Comparison of ENCODE assay signal across 29 cellular contexts in the genomic region with DNA sequence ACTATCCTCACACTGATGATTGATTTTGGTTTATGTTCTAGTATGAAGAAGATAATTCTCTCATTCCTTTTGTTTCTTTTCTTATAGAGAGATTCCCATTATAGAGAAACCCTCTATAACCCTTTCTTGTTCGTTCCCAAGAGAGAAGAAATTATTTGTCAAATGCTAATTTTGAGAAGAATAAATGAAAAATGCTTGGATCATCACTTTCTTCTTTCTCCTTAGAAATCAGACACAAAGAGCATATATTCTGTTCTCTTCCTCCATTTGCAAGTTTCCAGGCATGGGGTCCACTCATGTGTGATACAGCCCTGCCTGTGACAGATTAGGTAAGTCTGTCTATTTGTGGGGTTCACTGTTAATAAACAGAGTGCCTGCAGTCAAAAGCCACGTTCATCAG.
"Had no signal": no experiment of that assay in that cellular context is flagged by ENCODE, and none has a peak within 500 bp of the region (broad histone marks: within the 10 kb centered on the region; RNA-seq: fewer than 3 reads in every experiment).

No MANE protein-coding gene starts in this region.

- H3K27me3 ChIP-seq: colonic mucosa, dorsolateral prefrontal cortex, esophagus muscularis mucosa, esophagus squamous epithelium, foreskin keratinocyte, gastrocnemius medialis, gastroesophageal sphincter, heart left ventricle, heart right ventricle, hepatocyte had no signal

- H3K9me3 ChIP-seq: colonic mucosa, esophagus muscularis mucosa, esophagus squamous epithelium, gastrocnemius medialis, gastroesophageal sphincter had no signal

- DNase-seq: colonic mucosa; cortex of kidney; dermis blood vessel endothelial cell; dorsolateral prefrontal cortex; effector CD4-positive, alpha-beta T cell; effector CD8-positive, alpha-beta T cell; effector memory CD4-positive, alpha-beta T cell; effector memory CD8-positive, alpha-beta T cell; endodermal cell; erythroblast; esophagus squamous epithelium; foreskin fibroblast; foreskin keratinocyte; foreskin melanocyte; gastrocnemius medialis; glutamatergic neuron; head of caudate nucleus; heart left ventricle; heart right ventricle had no signal

- H3K9me3 Mint-ChIP-seq: effector memory CD8-positive, alpha-beta T cell had no signal

- H3K79me2 ChIP-seq: hepatocyte had no signal

- H3K27ac Mint-ChIP-seq: dendritic cell treated with granulocyte-macrophage colony-stimulating factor and Interleukin-4, amounts not matched to agents 40 ng/mL and 50 ng/mL, for 4 days; effector memory CD8-positive, alpha-beta T cell; endodermal cell had no signal

- H3K4me3 ChIP-seq: colonic mucosa, coronary artery, dorsolateral prefrontal cortex, esophagus muscularis mucosa, esophagus squamous epithelium, gastrocnemius medialis, gastroesophageal sphincter, heart left ventricle, heart right ventricle, hepatocyte had no signal

- H3K4me1 Mint-ChIP-seq: endodermal cell had no signal

- H3K4me3 Mint-ChIP-seq: dendritic cell treated with granulocyte-macrophage colony-stimulating factor and Interleukin-4, amounts not matched to agents 40 ng/mL and 50 ng/mL, for 4 days; effector memory CD8-positive, alpha-beta T cell; endodermal cell had no signal

- H3K4me2 ChIP-seq: hepatocyte had no signal

- H3K27ac ChIP-seq: colonic mucosa, coronary artery, dorsolateral prefrontal cortex, epithelial cell of prostate, esophagus muscularis mucosa, esophagus squamous epithelium, foreskin keratinocyte, gastrocnemius medialis, gastroesophageal sphincter, heart left ventricle, heart right ventricle, hepatocyte had no signal

- H3K36me3 ChIP-seq: colonic mucosa, esophagus muscularis mucosa, esophagus squamous epithelium, gastrocnemius medialis, gastroesophageal sphincter, heart left ventricle, heart right ventricle had no signal

- H3K27me3 Mint-ChIP-seq: dendritic cell treated with granulocyte-macrophage colony-stimulating factor and Interleukin-4, amounts not matched to agents 40 ng/mL and 50 ng/mL, for 4 days; effector memory CD8-positive, alpha-beta T cell had no signal

- ATAC-seq: effector memory CD8-positive, alpha-beta T cell; esophagus mucosa; foreskin keratinocyte; gastrocnemius medialis; gastroesophageal sphincter; heart left ventricle; heart right ventricle had no signal

- H3K4me1 ChIP-seq: colonic mucosa, esophagus muscularis mucosa, esophagus squamous epithelium, foreskin keratinocyte, gastrocnemius medialis, gastroesophageal sphincter, heart left ventricle, heart right ventricle had no signal

- FAIRE-seq: endometrium, endothelial cell of umbilical vein, frontal cortex had no signal

- H2AFZ ChIP-seq: hepatocyte had no signal
